ENCODE assay signal across 13 cellular contexts in genomic region chr12:13536219-13536910, GRCh38.
DNase-seq lines count a peak whose midpoint lies in the region; ATAC-seq and TF ChIP-seq lines count a peak whose summit lies in the region.
"Had no signal": no experiment of that assay in that cellular context is flagged by ENCODE, and none has a peak within 500 bp of the region (broad histone marks: within the 10 kb centered on the region; RNA-seq: fewer than 3 reads in every experiment).

No MANE protein-coding gene starts in this region.

- peaks cover 2% of the 10 kb centered on the region for H3K4me1 Mint-ChIP-seq in activated CD8-positive, alpha-beta T cell treated with anti-CD3 and anti-CD28 coated beads for 36 hours (ENCODE audit: low read depth)
- H3K4me1 Mint-ChIP-seq in activated CD8-positive, alpha-beta T cell treated with anti-CD3 and anti-CD28 coated beads, Interleukin-2, amount 10 ng/mL, durations not matched to agents 7 days and 5 days (ENCODE audit: low read depth) = no peaks in the 10 kb centered on the region
- H3K4me1 Mint-ChIP-seq in GM23338 = peaks cover 14% of the 10 kb centered on the region

- H3K27ac ChIP-seq in spleen = peak overlapping the region in 7 of 8 donors; percentile 13 to 73 (median 61)
- H3K27ac ChIP-seq in GM23338 (ENCODE audit: low read depth) = no peak overlapping the region
- no peak overlapping the region for H3K27ac ChIP-seq in tibial nerve
- H3K27ac ChIP-seq: body of pancreas had no signal

- H3K9me3 ChIP-seq in spleen (no peaks in the 10 kb centered on the region), MG63 (no peaks in the 10 kb centered on the region), tibial nerve (no peaks in the 10 kb centered on the region)
- H3K9me3 ChIP-seq: body of pancreas had no signal

- peak; percentile 90 for ATAC-seq in activated CD8-positive, alpha-beta T cell treated with anti-CD3 and anti-CD28 coated beads for 36 hours
- ATAC-seq in activated CD8-positive, alpha-beta T cell treated with anti-CD3 and anti-CD28 coated beads, Interleukin-2, amount 10 ng/mL, durations not matched to agents 7 days and 5 days = no peak
- ATAC-seq in GM21723 (IDR thresholded peaks at IDR 0.05; ENCODE audit: unreplicated experiment) (peak; percentile 97), HG03378 (IDR thresholded peaks at IDR 0.05; ENCODE audit: unreplicated experiment) (peak; percentile 95), GM23338 (no peak)
- ATAC-seq: body of pancreas, Panc1 had no signal

- CTCF ChIA-PET in activated CD8-positive, alpha-beta T cell treated with anti-CD3 and anti-CD28 coated beads for 36 hours (lab: Charles Lee) = interaction anchor here (0.9 to 2.8 kb wide), 4 partner anchors 12 to 281 kb away, joined by 3 to 9 read pairs (median 8); no protein-coding TSS in a partner anchor
- CTCF ChIA-PET in activated CD8-positive, alpha-beta T cell treated with anti-CD3 and anti-CD28 coated beads, Interleukin-2, amount 10 ng/mL, durations not matched to agents 7 days and 5 days (lab: Charles Lee) = interaction anchor here (1.0 to 1.1 kb wide), 2 partner anchors 43 to 176 kb away, joined by 3 read pairs; no protein-coding TSS in a partner anchor

- H3K4me1 ChIP-seq in spleen = peaks cover 0 to 31% (median 4%) of the 10 kb centered on the region in 6 donors
- peaks cover 10% of the 10 kb centered on the region; the same call in 1 of the 2 replicates for H3K4me1 ChIP-seq in GM23338 (ENCODE audit: insufficient read depth)
- H3K4me1 ChIP-seq in tibial nerve = peaks cover 0 to 6% (median 0%) of the 10 kb centered on the region in 4 donors
- H3K4me1 ChIP-seq: body of pancreas had no signal

- H3K27me3 ChIP-seq in spleen (replicated peaks in 1 of 7) = no peaks in the 10 kb centered on the region
- H3K27me3 ChIP-seq in GM23338 (ENCODE audit: insufficient read depth) = no peaks in the 10 kb centered on the region
- H3K27me3 ChIP-seq in MG63 = peaks cover 8% of the 10 kb centered on the region
- no peaks in the 10 kb centered on the region for H3K27me3 ChIP-seq in tibial nerve
- H3K27me3 ChIP-seq: body of pancreas had no signal

- H2AFZ ChIP-seq in GM23338 = no peak overlapping the region

- H3K36me3 ChIP-seq in spleen (no peaks in the 10 kb centered on the region), GM23338 (ENCODE audit: insufficient read depth) (no peaks in the 10 kb centered on the region), MG63 (no peaks in the 10 kb centered on the region), tibial nerve (no peaks in the 10 kb centered on the region)

- peaks cover 5% of the 10 kb centered on the region for H3K27me3 Mint-ChIP-seq in activated CD8-positive, alpha-beta T cell treated with anti-CD3 and anti-CD28 coated beads for 36 hours
- no peaks in the 10 kb centered on the region for H3K27me3 Mint-ChIP-seq in activated CD8-positive, alpha-beta T cell treated with anti-CD3 and anti-CD28 coated beads, Interleukin-2, amount 10 ng/mL, durations not matched to agents 7 days and 5 days (ENCODE audit: low read depth)
- H3K27me3 Mint-ChIP-seq in GM23338 (ENCODE audit: insufficient read depth, low read depth, poor library complexity) = no peaks in the 10 kb centered on the region

- no peaks in the 10 kb centered on the region for H4K20me1 ChIP-seq in GM23338 (replicated peaks; ENCODE audit: insufficient read depth)

- TF ChIP-seq EP300 in tibial nerve (IDR thresholded peaks at IDR 0.05) = no peak

- H3K4me3 ChIP-seq in spleen (no peak overlapping the region), GM23338 (no peak overlapping the region), MG63 (no peak overlapping the region), tibial nerve (no peak overlapping the region)
- H3K4me3 ChIP-seq: body of pancreas had no signal

- no peaks in the 10 kb centered on the region for H3K9me3 Mint-ChIP-seq in activated CD8-positive, alpha-beta T cell treated with anti-CD3 and anti-CD28 coated beads for 36 hours
- H3K9me3 Mint-ChIP-seq in activated CD8-positive, alpha-beta T cell treated with anti-CD3 and anti-CD28 coated beads, Interleukin-2, amount 10 ng/mL, durations not matched to agents 7 days and 5 days (ENCODE audit: insufficient read depth) = no peaks in the 10 kb centered on the region
- H3K9me3 Mint-ChIP-seq in GM23338 = no peaks in the 10 kb centered on the region
- H3K9me3 Mint-ChIP-seq: mesothelial cell of epicardium, type B pancreatic cell had no signal

- H3K4me3 Mint-ChIP-seq in activated CD8-positive, alpha-beta T cell treated with anti-CD3 and anti-CD28 coated beads for 36 hours = no peak overlapping the region
- H3K4me3 Mint-ChIP-seq in activated CD8-positive, alpha-beta T cell treated with anti-CD3 and anti-CD28 coated beads, Interleukin-2, amount 10 ng/mL, durations not matched to agents 7 days and 5 days = no peak overlapping the region
- H3K4me3 Mint-ChIP-seq in GM23338 = no peak overlapping the region
- H3K4me3 Mint-ChIP-seq: mesothelial cell of epicardium, type B pancreatic cell had no signal

- H3K79me2 ChIP-seq in GM23338 (replicated peaks; ENCODE audit: insufficient read depth) = no peaks in the 10 kb centered on the region

- no peak overlapping the region for H3K27ac Mint-ChIP-seq in activated CD8-positive, alpha-beta T cell treated with anti-CD3 and anti-CD28 coated beads for 36 hours
- H3K27ac Mint-ChIP-seq in activated CD8-positive, alpha-beta T cell treated with anti-CD3 and anti-CD28 coated beads, Interleukin-2, amount 10 ng/mL, durations not matched to agents 7 days and 5 days = no peak overlapping the region
- H3K27ac Mint-ChIP-seq in GM23338 = no peak overlapping the region
- H3K27ac Mint-ChIP-seq: mesothelial cell of epicardium, type B pancreatic cell had no signal

- intact Hi-C loops in activated CD8-positive, alpha-beta T cell treated with anti-CD3 and anti-CD28 coated beads for 36 hours (cut with micrococcal nuclease) = loop anchor here (5.0 kb wide), 1 partner anchor 259 kb away; no protein-coding TSS in a partner anchor
- intact Hi-C loops in spleen (cut with DNase I; ENCODE audit: low total_unique reads) = no loop called here

- no peaks in the 10 kb centered on the region for H3K9me2 ChIP-seq in GM23338 (ENCODE audit: insufficient read depth)

- no peaks in the 10 kb centered on the region for H3K36me3 Mint-ChIP-seq in activated CD8-positive, alpha-beta T cell treated with anti-CD3 and anti-CD28 coated beads for 36 hours (ENCODE audit: low read depth)
- H3K36me3 Mint-ChIP-seq in activated CD8-positive, alpha-beta T cell treated with anti-CD3 and anti-CD28 coated beads, Interleukin-2, amount 10 ng/mL, durations not matched to agents 7 days and 5 days (ENCODE audit: low read depth) = no peaks in the 10 kb centered on the region
- no peaks in the 10 kb centered on the region for H3K36me3 Mint-ChIP-seq in GM23338 (ENCODE audit: low read depth)
- H3K36me3 Mint-ChIP-seq: mesothelial cell of epicardium, type B pancreatic cell had no signal

- TF ChIP-seq POLR2A in spleen (IDR thresholded peaks at IDR 0.05) (no peak), tibial nerve (IDR thresholded peaks at IDR 0.05) (no peak)

- 24 to 37% (median 28%) methylated on average over 7 of the region's 7 CpGs for WGBS in spleen, 5 donors
- whole genome bisulfite sequencing in tibial nerve, 2 donors = 49 to 58% methylated on average over 7 of the region's 7 CpGs

- DNase-seq in activated CD8-positive, alpha-beta T cell treated with anti-CD3 and anti-CD28 coated beads for 36 hours = peak; percentile 44
- DNase-seq in activated CD8-positive, alpha-beta T cell treated with anti-CD3 and anti-CD28 coated beads, Interleukin-2, amount 10 ng/mL, durations not matched to agents 7 days and 5 days = no peak
- no peak for DNase-seq in spleen
- DNase-seq in GM23338 (ENCODE audit: low spot score) = no peak
- DNase-seq in MG63 = no peak
- no peak for DNase-seq in tibial nerve (ENCODE audit: low spot score in 2 of 2)
- DNase-seq: activated CD4-positive, alpha-beta T cell treated with anti-CD3 and anti-CD28 coated beads for 4 hours; body of pancreas had no signal

- no peaks in the 10 kb centered on the region for H3F3A ChIP-seq in GM23338 (replicated peaks; ENCODE audit: low read depth)

- no peak overlapping the region for H3K4me2 ChIP-seq in GM23338

- no peak for TF ChIP-seq CTCF in activated CD8-positive, alpha-beta T cell treated with anti-CD3 and anti-CD28 coated beads for 36 hours (IDR thresholded peaks at IDR 0.05)
- no peak for TF ChIP-seq CTCF in spleen (IDR thresholded peaks at IDR 0.05 in 8 of 11, conservative IDR thresholded peaks at IDR 0.05 in 3 of 11)
- no peak for TF ChIP-seq CTCF in GM23338 (conservative IDR thresholded peaks at IDR 0.05; ENCODE audit: low read depth in 2 of 2)
- no peak for TF ChIP-seq CTCF in tibial nerve (IDR thresholded peaks at IDR 0.05)

- POLR2A ChIA-PET in activated CD8-positive, alpha-beta T cell treated with anti-CD3 and anti-CD28 coated beads for 36 hours (lab: Charles Lee) = no interaction called here
- POLR2A ChIA-PET in activated CD8-positive, alpha-beta T cell treated with anti-CD3 and anti-CD28 coated beads, Interleukin-2, amount 10 ng/mL, durations not matched to agents 7 days and 5 days (lab: Charles Lee) = no interaction called here

TF ChIP-seq in GM23338, 12 proteins besides CTCF, POLR2A, EP300 and RAD21 (continues in another document):
- no peak for TF ChIP-seq EZH2 (IDR thresholded peaks at IDR 0.05; ENCODE audit: low read depth, unreplicated experiment)
- TF ChIP-seq NANOG (IDR thresholded peaks at IDR 0.05; ENCODE audit: borderline replicate concordance) = no peak
- no peak for TF ChIP-seq REST (IDR thresholded peaks at IDR 0.05; ENCODE audit: unreplicated experiment)
- TF ChIP-seq ZNF331 (CRISPR knock-in tag; IDR thresholded peaks at IDR 0.05; ENCODE audit: low read depth) = no peak

Comparison
In these comparisons a context has a peak if more than half of its experiments do, and no peak if none do; other contexts are left out.
1. ATAC-seq: peak in activated CD8-positive, alpha-beta T cell treated with anti-CD3 and anti-CD28 coated beads for 36 hours (single experiment), GM21723 (single experiment) and HG03378 (single experiment); none in activated CD8-positive, alpha-beta T cell treated with anti-CD3 and anti-CD28 coated beads, Interleukin-2, amount 10 ng/mL, durations not matched to agents 7 days and 5 days (single experiment) and GM23338 (single experiment).
2. H3K27ac ChIP-seq: peak in spleen (7 of 8); none in GM23338 (single experiment) and tibial nerve (0 of 4).